ENCODE assay signal across 12 cellular contexts in genomic region chr7:96685755-96686154, GRCh38. TPM values are rescaled to one million over a fixed set of nuclear protein-coding genes. Genes with fewer than 3 reads are reported as not detected.
DNase-seq lines count a peak whose midpoint lies in the region; ATAC-seq and TF ChIP-seq lines count a peak whose summit lies in the region.
"Had no signal": no experiment of that assay in that cellular context is flagged by ENCODE, and none has a peak within 500 bp of the region (broad histone marks: within the 10 kb centered on the region; RNA-seq: fewer than 3 reads in every experiment).

No MANE protein-coding gene starts in this region.

- H3K9me3 Mint-ChIP-seq in activated naive CD8-positive, alpha-beta T cell treated with anti-CD3 and anti-CD28 coated beads, Interleukin-2, amount 10 ng/mL, durations not matched to agents 7 days and 5 days, result peaks cover 12% of the 10 kb centered on the region
- peaks cover 13% of the 10 kb centered on the region for H3K9me3 Mint-ChIP-seq in activated naive CD8-positive, alpha-beta T cell treated with anti-CD3 and anti-CD28 coated beads for 36 hours
- no peaks in the 10 kb centered on the region for H3K9me3 Mint-ChIP-seq in endothelial cell (ENCODE audit: unreplicated experiment)

- peak overlapping the region; percentile 71 for H3K4me3 Mint-ChIP-seq in activated naive CD8-positive, alpha-beta T cell treated with anti-CD3 and anti-CD28 coated beads, Interleukin-2, amount 10 ng/mL, durations not matched to agents 7 days and 5 days
- no peak overlapping the region for H3K4me3 Mint-ChIP-seq in activated naive CD8-positive, alpha-beta T cell treated with anti-CD3 and anti-CD28 coated beads for 36 hours
- H3K4me3 Mint-ChIP-seq in endothelial cell (ENCODE audit: unreplicated experiment), result no peak overlapping the region

- H3K27me3 Mint-ChIP-seq in activated naive CD8-positive, alpha-beta T cell treated with anti-CD3 and anti-CD28 coated beads, Interleukin-2, amount 10 ng/mL, durations not matched to agents 7 days and 5 days, result no peaks in the 10 kb centered on the region
- H3K27me3 Mint-ChIP-seq in activated naive CD8-positive, alpha-beta T cell treated with anti-CD3 and anti-CD28 coated beads for 36 hours, result no peaks in the 10 kb centered on the region
- peaks cover 4% of the 10 kb centered on the region for H3K27me3 Mint-ChIP-seq in endothelial cell (ENCODE audit: unreplicated experiment)

- peak overlapping the region; percentile 68 for H3K27ac Mint-ChIP-seq in activated naive CD8-positive, alpha-beta T cell treated with anti-CD3 and anti-CD28 coated beads, Interleukin-2, amount 10 ng/mL, durations not matched to agents 7 days and 5 days
- no peak overlapping the region for H3K27ac Mint-ChIP-seq in activated naive CD8-positive, alpha-beta T cell treated with anti-CD3 and anti-CD28 coated beads for 36 hours
- H3K27ac Mint-ChIP-seq in endothelial cell (ENCODE audit: unreplicated experiment), result no peak overlapping the region

- no peak for DNase-seq in activated naive CD8-positive, alpha-beta T cell treated with anti-CD3 and anti-CD28 coated beads, Interleukin-2, amount 10 ng/mL, durations not matched to agents 7 days and 5 days
- DNase-seq in activated naive CD8-positive, alpha-beta T cell treated with anti-CD3 and anti-CD28 coated beads for 36 hours, result no peak
- DNase-seq in amygdala (lab: John Stamatoyannopoulos, UW) (no peak), COLO829 (ENCODE audit: low spot score) (no peak), NCI-H146 treated with DMSO at 0.1 percent for 48 hours (lab: John Stamatoyannopoulos, UW; ENCODE audit: unreplicated experiment) (no peak), endothelial cell (ENCODE audit: low spot score) (no peak)
- DNase-seq: activated T-cell treated with anti-CD3 and anti-CD28 coated beads, Interleukin-2, amount 50 U/mL, for 1 hour; H7; islet precursor cell; stomach had no signal

- peaks cover 52% of the 10 kb centered on the region for H3K36me3 Mint-ChIP-seq in activated naive CD8-positive, alpha-beta T cell treated with anti-CD3 and anti-CD28 coated beads, Interleukin-2, amount 10 ng/mL, durations not matched to agents 7 days and 5 days
- H3K36me3 Mint-ChIP-seq in activated naive CD8-positive, alpha-beta T cell treated with anti-CD3 and anti-CD28 coated beads for 36 hours, result peaks cover 61% of the 10 kb centered on the region
- peaks cover 30% of the 10 kb centered on the region for H3K36me3 Mint-ChIP-seq in endothelial cell (ENCODE audit: low read depth, unreplicated experiment)

- H3K4me1 Mint-ChIP-seq in activated naive CD8-positive, alpha-beta T cell treated with anti-CD3 and anti-CD28 coated beads, Interleukin-2, amount 10 ng/mL, durations not matched to agents 7 days and 5 days, result peaks cover 28% of the 10 kb centered on the region
- H3K4me1 Mint-ChIP-seq in activated naive CD8-positive, alpha-beta T cell treated with anti-CD3 and anti-CD28 coated beads for 36 hours, result peaks cover 20% of the 10 kb centered on the region
- peaks cover 4% of the 10 kb centered on the region for H3K4me1 Mint-ChIP-seq in endothelial cell (ENCODE audit: unreplicated experiment)

- no peak for TF ChIP-seq CTCF in endothelial cell (IDR thresholded peaks at IDR 0.05; ENCODE audit: unreplicated experiment)

- POLR2A ChIA-PET in activated naive CD8-positive, alpha-beta T cell treated with anti-CD3 and anti-CD28 coated beads, Interleukin-2, amount 10 ng/mL, durations not matched to agents 7 days and 5 days (lab: Charles Lee), result interaction anchor here (0.7 kb wide), 1 partner anchor 23 kb away, joined by 7 read pairs; no protein-coding TSS in a partner anchor

- peak; percentile 42 for ATAC-seq in activated naive CD8-positive, alpha-beta T cell treated with anti-CD3 and anti-CD28 coated beads, Interleukin-2, amount 10 ng/mL, durations not matched to agents 7 days and 5 days (ENCODE audit: low read depth)
- peak; percentile 86 for ATAC-seq in HG02571 (IDR thresholded peaks at IDR 0.05; ENCODE audit: unreplicated experiment)
- ATAC-seq in HG03354 (IDR thresholded peaks at IDR 0.05; ENCODE audit: poor library complexity, severe bottlenecking, unreplicated experiment), result peak; percentile 61

RNA-seq across cellular contexts. Expression of gene SEM1, which starts 23.9 kb away (rescaled TPM):
- total RNA-seq in activated naive CD8-positive, alpha-beta T cell treated with anti-CD3 and anti-CD28 coated beads, Interleukin-2, amount 10 ng/mL, durations not matched to agents 7 days and 5 days, result 10 to 100 TPM; 42.8 to 49.7 TPM
- total RNA-seq in activated naive CD8-positive, alpha-beta T cell treated with anti-CD3 and anti-CD28 coated beads for 36 hours, result 10 to 100 TPM; 35.9 to 42.6 TPM
- total RNA-seq in endothelial cell (ENCODE audit: unreplicated experiment), result 60.4 TPM
